In the genomic region with DNA sequence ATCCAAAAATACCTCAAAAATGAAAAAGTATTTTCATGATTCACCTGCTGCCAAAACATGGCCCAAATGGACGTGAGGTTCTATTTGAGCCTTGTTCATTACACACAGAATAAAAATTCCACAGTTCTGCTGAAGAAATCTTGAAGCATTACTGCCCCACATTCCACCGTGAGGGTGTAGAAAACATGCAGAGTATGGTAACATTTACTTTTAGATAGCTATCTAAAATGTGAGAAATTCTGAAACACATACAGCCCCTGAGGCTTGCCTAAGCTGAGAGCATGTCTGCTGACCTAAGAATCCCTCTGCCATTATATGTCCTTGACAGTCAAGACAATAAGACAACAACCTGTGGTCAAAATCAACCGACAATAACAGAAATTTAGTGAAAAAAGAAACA, we compare ENCODE assay signal across 27 cellular contexts.
"Had no signal": no experiment of that assay in that cellular context is flagged by ENCODE, and none has a peak within 500 bp of the region (broad histone marks: within the 10 kb centered on the region; RNA-seq: fewer than 3 reads in every experiment).

No MANE protein-coding gene starts in this region.

- H3K9me3 Mint-ChIP-seq: activated CD4-positive, alpha-beta T cell treated with anti-CD3 and anti-CD28 coated beads, Interleukin-2, amount 10 ng/mL, durations not matched to agents 24 days and 14 days; activated CD8-positive, alpha-beta T cell treated with anti-CD3 and anti-CD28 coated beads for 36 hours; activated naive CD8-positive, alpha-beta T cell treated with anti-CD3 and anti-CD28 coated beads, Interleukin-2, amount 10 ng/mL, durations not matched to agents 7 days and 5 days had no signal

- H3K27ac Mint-ChIP-seq: activated CD4-positive, alpha-beta T cell treated with anti-CD3 and anti-CD28 coated beads, Interleukin-2, amount 10 ng/mL, durations not matched to agents 24 days and 14 days; activated CD8-positive, alpha-beta T cell treated with anti-CD3 and anti-CD28 coated beads for 36 hours; activated naive CD4-positive, alpha-beta T cell treated with anti-CD3 and anti-CD28 coated beads, Interleukin-2, amount 50 U/mL, for 24 hours; activated naive CD8-positive, alpha-beta T cell treated with anti-CD3 and anti-CD28 coated beads, Interleukin-2, amount 10 ng/mL, durations not matched to agents 7 days and 5 days; activated T-cell treated with anti-CD3 and anti-CD28 coated beads, Interleukin-2, amount 50 U/mL, for 72 hours; activated T-helper 17 cell treated with anti-CD3 and anti-CD28 coated beads, Interleukin-2, amount 50 U/mL, for 72 hours; T-helper 1 cell treated with Interleukin-12 subunit alpha and Interleukin-12 subunit beta and Interleukin-4 antibody, amounts not matched to agents 30 μg/mL and 1 μg/mL, for 36 hours; T-helper 2 cell treated with Interferon-gamma antibody and Interleukin-4, amounts not matched to agents 5 μg/mL and 100 μg/mL, for 36 hours had no signal

- H3K4me1 Mint-ChIP-seq: activated CD4-positive, alpha-beta T cell treated with anti-CD3 and anti-CD28 coated beads, Interleukin-2, amount 10 ng/mL, durations not matched to agents 24 days and 14 days; activated naive CD4-positive, alpha-beta T cell treated with anti-CD3 and anti-CD28 coated beads, Interleukin-2, amount 50 U/mL, for 24 hours; activated naive CD8-positive, alpha-beta T cell treated with anti-CD3 and anti-CD28 coated beads, Interleukin-2, amount 10 ng/mL, durations not matched to agents 7 days and 5 days; activated T-helper 17 cell treated with anti-CD3 and anti-CD28 coated beads, Interleukin-2, amount 50 U/mL, for 72 hours had no signal

- H3K36me3 Mint-ChIP-seq: activated naive CD4-positive, alpha-beta T cell treated with anti-CD3 and anti-CD28 coated beads, Interleukin-2, amount 50 U/mL, for 24 hours; activated naive CD8-positive, alpha-beta T cell treated with anti-CD3 and anti-CD28 coated beads, Interleukin-2, amount 10 ng/mL, durations not matched to agents 7 days and 5 days had no signal

- ATAC-seq: activated CD8-positive, alpha-beta T cell treated with anti-CD3 and anti-CD28 coated beads for 36 hours; activated T-cell treated with anti-CD3 and anti-CD28 coated beads, Interleukin-2, amount 50 U/mL, for 72 hours; activated T-helper 17 cell treated with anti-CD3 and anti-CD28 coated beads, Interleukin-2, amount 50 U/mL, for 72 hours; Panc1 had no signal

- H3K27me3 Mint-ChIP-seq: activated CD4-positive, alpha-beta T cell treated with anti-CD3 and anti-CD28 coated beads, Interleukin-2, amount 10 ng/mL, durations not matched to agents 24 days and 14 days had no signal

- H3K4me3 Mint-ChIP-seq: activated CD4-positive, alpha-beta T cell treated with anti-CD3 and anti-CD28 coated beads, Interleukin-2, amount 10 ng/mL, durations not matched to agents 24 days and 14 days; activated CD8-positive, alpha-beta T cell treated with anti-CD3 and anti-CD28 coated beads for 36 hours; activated naive CD4-positive, alpha-beta T cell treated with anti-CD3 and anti-CD28 coated beads, Interleukin-2, amount 50 U/mL, for 24 hours; activated naive CD8-positive, alpha-beta T cell treated with anti-CD3 and anti-CD28 coated beads, Interleukin-2, amount 10 ng/mL, durations not matched to agents 7 days and 5 days; activated T-cell treated with anti-CD3 and anti-CD28 coated beads, Interleukin-2, amount 50 U/mL, for 72 hours; activated T-helper 17 cell treated with anti-CD3 and anti-CD28 coated beads, Interleukin-2, amount 50 U/mL, for 72 hours; T-helper 1 cell treated with Interleukin-12 subunit alpha and Interleukin-12 subunit beta and Interleukin-4 antibody, amounts not matched to agents 30 μg/mL and 1 μg/mL, for 36 hours; T-helper 2 cell treated with Interferon-gamma antibody and Interleukin-4, amounts not matched to agents 5 μg/mL and 100 μg/mL, for 36 hours had no signal

- DNase-seq: activated CD4-positive, alpha-beta T cell treated with anti-CD3 and anti-CD28 coated beads, Interleukin-2, amount 10 ng/mL, durations not matched to agents 24 days and 14 days; activated CD4-positive, alpha-beta T cell treated with anti-CD3 and anti-CD28 coated beads, Interleukin-2, amount 50 U/mL, for 4 hours; activated CD8-positive, alpha-beta T cell treated with anti-CD3 and anti-CD28 coated beads for 36 hours; activated effector memory CD4-positive, alpha-beta T cell treated with anti-CD3 and anti-CD28 coated beads, Interleukin-2, amount 50 U/mL, for 16 hours; activated naive CD4-positive, alpha-beta T cell; activated naive CD8-positive, alpha-beta T cell treated with anti-CD3 and anti-CD28 coated beads, Interleukin-2, amount 10 ng/mL, durations not matched to agents 7 days and 5 days; activated T-cell treated with anti-CD3 and anti-CD28 coated beads, Interleukin-2, amount 50 U/mL, for 1 hour; activated T-cell treated with anti-CD3 and anti-CD28 coated beads, Interleukin-2, amount 50 U/mL, for 72 hours; adrenal gland; anterior cingulate cortex; brain microvascular endothelial cell; central memory CD4-positive, alpha-beta T cell; Karpas-422; NCI-H1105; NCI-H1417 treated with DMSO at 0.1 percent for 48 hours; NCI-H1694; NCI-H1930; NCI-H2081 treated with DMSO at 0.1 percent for 48 hours; NCI-H345; NCI-H524 treated with DMSO at 0.1 percent for 48 hours; SHP77; SK-N-SH had no signal
